9 cellular contexts compared by ENCODE assay signal in genomic region chr4:71941001-71941400, GRCh38.
DNase-seq lines count a peak whose midpoint lies in the region; ATAC-seq and TF ChIP-seq lines count a peak whose summit lies in the region.
"Had no signal": no experiment of that assay in that cellular context is flagged by ENCODE, and none has a peak within 500 bp of the region (broad histone marks: within the 10 kb centered on the region; RNA-seq: fewer than 3 reads in every experiment).

No MANE protein-coding gene starts in this region.

- no peaks in the 10 kb centered on the region for H3K4me1 ChIP-seq in Caco-2
- no peaks in the 10 kb centered on the region for H3K4me1 ChIP-seq in suprapubic skin

- no peak for TF ChIP-seq POLR2A in suprapubic skin (IDR thresholded peaks at IDR 0.05)

- peak; percentile 57 for ATAC-seq in GM21390 (IDR thresholded peaks at IDR 0.05; ENCODE audit: unreplicated experiment)
- ATAC-seq in stimulated activated naive CD8-positive, alpha-beta T cell treated with anti-CD3 and anti-CD28 coated beads, Interleukin-15, amount 100 ng/mL, for 72 hours = no peak
- ATAC-seq: mucosa of descending colon had no signal

- H3K27ac Mint-ChIP-seq in Caco-2 (ENCODE audit: unreplicated experiment) = no peak overlapping the region
- H3K27ac Mint-ChIP-seq in stimulated activated naive CD8-positive, alpha-beta T cell treated with anti-CD3 and anti-CD28 coated beads, Interleukin-15, amount 100 ng/mL, for 72 hours = no peak overlapping the region

- CTCF ChIA-PET in Caco-2 (lab: Charles Lee) = no interaction called here

- intact Hi-C loops in Caco-2 (cut with micrococcal nuclease; ENCODE audit: unreplicated experiment) = loop anchor here (1.0 kb wide), 2 partner anchors 169 to 209 kb away; no protein-coding TSS in a partner anchor

- H3K4me1 Mint-ChIP-seq in Caco-2 (ENCODE audit: low read depth, unreplicated experiment) = no peaks in the 10 kb centered on the region
- no peaks in the 10 kb centered on the region for H3K4me1 Mint-ChIP-seq in stimulated activated naive CD8-positive, alpha-beta T cell treated with anti-CD3 and anti-CD28 coated beads, Interleukin-15, amount 100 ng/mL, for 72 hours

- 67% methylated on average over 1 of the region's 1 CpG for WGBS in suprapubic skin

- H3K9me3 Mint-ChIP-seq in Caco-2 (ENCODE audit: unreplicated experiment) = peaks cover 10% of the 10 kb centered on the region
- peaks cover 7 to 11% of the 10 kb centered on the region in 2 donors for H3K9me3 Mint-ChIP-seq in stimulated activated naive CD8-positive, alpha-beta T cell treated with anti-CD3 and anti-CD28 coated beads, Interleukin-15, amount 100 ng/mL, for 72 hours

- POLR2A ChIA-PET in Caco-2 (lab: Charles Lee) = no interaction called here

- DNase-seq in Caco-2 (peak in 1 of 2 experiments; percentile 35), SK-N-DZ (ENCODE audit: low spot score) (peak; percentile 4), iris pigment epithelial cell (ENCODE audit: low read depth) (peak; percentile 5), activated gamma-delta T cell treated with Interleukin-2 at 50 U/mL for 16 hours (no peak), epidermal melanocyte (ENCODE audit: insufficient read length, low spot score) (no peak), suprapubic skin (ENCODE audit: low spot score in 2 of 2) (no peak)
- no peak for DNase-seq in stimulated activated naive CD8-positive, alpha-beta T cell treated with anti-CD3 and anti-CD28 coated beads, Interleukin-15, amount 100 ng/mL, for 72 hours

- no peaks in the 10 kb centered on the region for H3K9me3 ChIP-seq in Caco-2
- no peaks in the 10 kb centered on the region for H3K9me3 ChIP-seq in suprapubic skin
- H3K9me3 ChIP-seq: mucosa of descending colon had no signal

- H3K4me3 ChIP-seq in Caco-2 (ENCODE audit: low read depth, low read length) (no peak overlapping the region), suprapubic skin (no peak overlapping the region)
- H3K4me3 ChIP-seq: mucosa of descending colon had no signal

- no TSS peak for BruUV-seq in Caco-2 (replicated peaks; lab: Mats Ljungman, UMichigan)

- no peaks in the 10 kb centered on the region for H3K27me3 ChIP-seq in Caco-2 (replicated peaks; ENCODE audit: control insufficient read depth, insufficient read depth, low read length)
- no peaks in the 10 kb centered on the region for H3K27me3 ChIP-seq in suprapubic skin

- H3K27me3 Mint-ChIP-seq in Caco-2 (ENCODE audit: insufficient read depth, unreplicated experiment) = no peaks in the 10 kb centered on the region
- no peaks in the 10 kb centered on the region for H3K27me3 Mint-ChIP-seq in stimulated activated naive CD8-positive, alpha-beta T cell treated with anti-CD3 and anti-CD28 coated beads, Interleukin-15, amount 100 ng/mL, for 72 hours

- H3K36me3 Mint-ChIP-seq in Caco-2 (ENCODE audit: insufficient read depth, unreplicated experiment) = no peaks in the 10 kb centered on the region

- no peak for TF ChIP-seq EP300 in suprapubic skin (IDR thresholded peaks at IDR 0.05)

- H3K4me3 Mint-ChIP-seq in Caco-2 (ENCODE audit: unreplicated experiment) = no peak overlapping the region
- H3K4me3 Mint-ChIP-seq in stimulated activated naive CD8-positive, alpha-beta T cell treated with anti-CD3 and anti-CD28 coated beads, Interleukin-15, amount 100 ng/mL, for 72 hours = no peak overlapping the region

- H3K36me3 ChIP-seq in Caco-2 (ENCODE audit: control insufficient read depth, insufficient read depth, low read length) (no peaks in the 10 kb centered on the region), suprapubic skin (no peaks in the 10 kb centered on the region)

- no peak overlapping the region for H3K27ac ChIP-seq in suprapubic skin

- TF ChIP-seq CTCF in Caco-2 (IDR thresholded peaks at IDR 0.05; ENCODE audit: insufficient read depth in 1 of 2, low read depth in 1 of 2, low read length in 1 of 2, severe bottlenecking in 1 of 2, unreplicated experiment in 1 of 2) (peak; percentile 25 to 32), suprapubic skin (IDR thresholded peaks at IDR 0.05) (no peak)

Comparison
In these comparisons a context has a peak if more than half of its experiments do, and no peak if none do; other contexts are left out.
1. DNase-seq: peak in SK-N-DZ (single experiment) and iris pigment epithelial cell (single experiment); none in activated gamma-delta T cell treated with Interleukin-2 at 50 U/mL for 16 hours (single experiment), epidermal melanocyte (single experiment), stimulated activated naive CD8-positive, alpha-beta T cell treated with anti-CD3 and anti-CD28 coated beads, Interleukin-15, amount 100 ng/mL, for 72 hours (0 of 2) and suprapubic skin (0 of 2).
2. CTCF ChIP-seq: peak in Caco-2 (2 of 2); none in suprapubic skin (0 of 2).